ENCODE assay signal across 24 cellular contexts in genomic region chr1:20111452-20111851, GRCh38. TPM values are rescaled to one million over a fixed set of nuclear protein-coding genes. Genes with fewer than 3 reads are reported as not detected.
A peak's percentile ranks its signal among the peaks of the same experiment; 100 is the strongest.
DNase-seq lines count a peak whose midpoint lies in the region; ATAC-seq, FAIRE-seq and TF ChIP-seq lines count a peak whose summit lies in the region.
"Had no signal": no experiment of that assay in that cellular context is flagged by ENCODE, and none has a peak within 500 bp of the region (broad histone marks: within the 10 kb centered on the region; RNA-seq: fewer than 3 reads in every experiment).

No MANE protein-coding gene starts in this region.

- H3K36me3 ChIP-seq in GM23248 (ENCODE audit: low read depth) (no peaks in the 10 kb centered on the region), PC-9 (ENCODE audit: low read depth) (no peaks in the 10 kb centered on the region), mammary epithelial cell (ENCODE audit: insufficient read depth, low read length) (no peaks in the 10 kb centered on the region)

- BruUV-seq in PC-9 (replicated peaks; lab: Mats Ljungman, UMichigan) (no TSS peak), mammary epithelial cell (replicated peaks; lab: Mats Ljungman, UMichigan) (no TSS peak)

- H3K27ac ChIP-seq in GM23248 (peak overlapping the region; percentile 53; the same call in 1 of the 2 replicates), PC-9 (0 out of 2 replicates have a peak overlapping the region, but pooled peaks have one; percentile 41), mammary epithelial cell (ENCODE audit: insufficient read depth, low read depth, low read length) (peak overlapping the region; percentile 75)

- dilution Hi-C loops in mammary epithelial cell (cut with HindIII; ENCODE audit: low sequenced_read_pairs) = loop anchor here (5.0 kb wide), 2 partner anchors 36 to 81 kb away; no protein-coding TSS in a partner anchor

- in situ Hi-C loops in GM23248 (cut with MboI) = no loop called here
- in situ Hi-C loops in mammary epithelial cell (cut with MboI; ENCODE audit: low sequenced_read_pairs in 2 of 2) = no loop called here

- WGBS in GM23248 (ENCODE audit: low coverage in 1 of 2, low lambda C conversion rate in 2 of 2, missing lambda C conversion rate in 2 of 2), 2 experiments = 97% methylated on average over 5 of the region's 5 CpGs
- 96% methylated on average over 5 of the region's 5 CpGs for WGBS in mammary epithelial cell (ENCODE audit: low coverage, missing lambda C conversion rate)

- H3K9me3 ChIP-seq in GM23248 (ENCODE audit: low read depth) (no peaks in the 10 kb centered on the region), PC-9 (ENCODE audit: insufficient read depth, low read depth) (no peaks in the 10 kb centered on the region), mammary epithelial cell (replicated peaks; ENCODE audit: insufficient read depth, low read length) (no peaks in the 10 kb centered on the region)

- H3K9me2 ChIP-seq in GM23248 (ENCODE audit: insufficient read depth) (no peaks in the 10 kb centered on the region), PC-9 (ENCODE audit: insufficient read depth) (no peaks in the 10 kb centered on the region)

- H3K9ac ChIP-seq in GM23248 (no peak overlapping the region), mammary epithelial cell (ENCODE audit: insufficient read depth, low read length) (no peak overlapping the region)

- H3F3A ChIP-seq in GM23248 (ENCODE audit: insufficient read depth) = peaks cover 8% of the 10 kb centered on the region; the same call in 1 of the 2 replicates
- H3F3A ChIP-seq in PC-9 (ENCODE audit: insufficient read depth, low read depth) = no peaks in the 10 kb centered on the region

- H4K20me1 ChIP-seq in GM23248 (ENCODE audit: insufficient read depth) (no peaks in the 10 kb centered on the region), PC-9 (ENCODE audit: insufficient read depth) (no peaks in the 10 kb centered on the region), mammary epithelial cell (ENCODE audit: insufficient read depth, low read length) (no peaks in the 10 kb centered on the region)

- H2AFZ ChIP-seq in GM23248 (no peak overlapping the region), PC-9 (no peak overlapping the region), mammary epithelial cell (ENCODE audit: low read depth, low read length) (no peak overlapping the region)

- no peak for ATAC-seq in GM19397 (IDR thresholded peaks at IDR 0.05; ENCODE audit: unreplicated experiment)
- ATAC-seq: GM23338, HCT116 had no signal

- H3K4me1 ChIP-seq in GM23248 (ENCODE audit: insufficient read depth) (peaks cover 6% of the 10 kb centered on the region), PC-9 (replicated peaks; ENCODE audit: insufficient read depth) (peaks cover 18% of the 10 kb centered on the region; the same call in 1 of the 2 replicates), mammary epithelial cell (ENCODE audit: insufficient read depth, low read length) (peaks cover 22% of the 10 kb centered on the region)

- H3K4me2 ChIP-seq in GM23248 (ENCODE audit: unreplicated experiment) = peak overlapping the region; percentile 66
- H3K4me2 ChIP-seq in PC-9 = no peak overlapping the region
- no peak overlapping the region for H3K4me2 ChIP-seq in mammary epithelial cell (ENCODE audit: insufficient read depth, low read depth, low read length)
- H3K4me2 ChIP-seq: GM23338 had no signal

- H3K79me2 ChIP-seq in GM23248 (ENCODE audit: insufficient read depth) (no peaks in the 10 kb centered on the region), PC-9 (ENCODE audit: low read depth) (no peaks in the 10 kb centered on the region), mammary epithelial cell (ENCODE audit: insufficient read depth, low read length) (no peaks in the 10 kb centered on the region)

- H3K27me3 ChIP-seq in GM23248 (replicated peaks; ENCODE audit: insufficient read depth) (no peaks in the 10 kb centered on the region), PC-9 (ENCODE audit: insufficient read depth, low read depth) (no peaks in the 10 kb centered on the region), mammary epithelial cell (ENCODE audit: insufficient read depth, low read length) (no peaks in the 10 kb centered on the region)

- CTCF ChIA-PET in PC-9 (lab: Charles Lee) = no interaction called here
- CTCF ChIA-PET in mammary epithelial cell (lab: Charles Lee; ENCODE audit: low non-redundant PET) = interaction anchor here (0.5 kb wide), 1 partner anchor 41 kb away, joined by 7 read pairs; no protein-coding TSS in a partner anchor

- POLR2A ChIA-PET in PC-9 (lab: Charles Lee; ENCODE audit: unreplicated experiment) = interaction anchor here (0.5 kb wide), 1 partner anchor 42 kb away, joined by 5 read pairs; no protein-coding TSS in a partner anchor

- no peak for FAIRE-seq in HTR-8/SVneo (lab: Jason Lieb, UNC)
- FAIRE-seq: GM12891 had no signal

- no peak for DNase-seq in GM23248
- no peak for DNase-seq in PC-9
- no peak for DNase-seq in mammary epithelial cell
- DNase-seq in posterior vena cava (ENCODE audit: low spot score) = peak; percentile 31
- DNase-seq in NCI-H2171 treated with DMSO at 0.1 percent for 48 hours (lab: John Stamatoyannopoulos, UW) = no peak
- no peak for DNase-seq in HTR-8/SVneo (ENCODE audit: insufficient read length, low spot score)
- no peak for DNase-seq in HUDEP-2 (lab: John Stamatoyannopoulos, UW; ENCODE audit: unreplicated experiment in 76 of 76)
- DNase-seq: Calu3; CD4-positive, alpha-beta memory T cell; COR-L47; DMS53; DMS79 treated with DMSO at 0.1 percent for 48 hours; GF-D8; H9 had no signal

- intact Hi-C loops in PC-9 (cut with micrococcal nuclease; ENCODE audit: unreplicated experiment) = no loop called here
- intact Hi-C loops in mammary epithelial cell (cut with micrococcal nuclease) = no loop called here
- intact Hi-C loops in posterior vena cava (cut with DNase I) = no loop called here

- TF ChIP-seq CTCF in PC-9 (conservative IDR thresholded peaks at IDR 0.05) (no peak), mammary epithelial cell (conservative IDR thresholded peaks at IDR 0.05 in 1 of 2, IDR thresholded peaks at IDR 0.05 in 1 of 2; ENCODE audit: extremely low read depth in 1 of 2, insufficient read depth in 1 of 2, low read depth in 1 of 2, low read length in 2 of 2) (no peak)

- H3K4me3 ChIP-seq in GM23248 (no peak overlapping the region), PC-9 (no peak overlapping the region), mammary epithelial cell (replicated peaks in 1 of 3; ENCODE audit: insufficient read depth in 1 of 3, low read depth in 2 of 3, low read length in 3 of 3) (no peak overlapping the region)
- H3K4me3 ChIP-seq: GM23338 had no signal

RNA-seq across cellular contexts. Expression of gene PLA2G2D, which starts 7.9 kb away (rescaled TPM):
- not detected in 2 replicates for total RNA-seq in GM23248 (2014; rRNA removed; shearing (Covaris generic))
- polyA plus RNA-seq in GM23248 (2016; fragmentation: Nextera tagmentation; extraction: Ambion mirVana) = not detected in 2 replicates
- total RNA-seq in PC-9 (2021) = not detected in 2 replicates
- not detected for total RNA-seq in mammary epithelial cell
- polyA plus RNA-seq in mammary epithelial cell = not detected
- polyA minus RNA-seq in mammary epithelial cell = not detected
- not detected for total RNA-seq in posterior vena cava
- total RNA-seq: A172; A673; Calu3; CD4-positive, alpha-beta memory T cell; Daoy; G401; GM23338; H4; H9 had no signal
- polyA plus RNA-seq: BJ, GM23338 had no signal

RNA-seq across cellular contexts. Expression of gene PLA2G2F, which starts 27.7 kb away (rescaled TPM):
- not detected in 2 replicates for total RNA-seq in GM23248 (2014; rRNA removed; shearing (Covaris generic))
- polyA plus RNA-seq in GM23248 (2016; fragmentation: Nextera tagmentation; extraction: Ambion mirVana) (not detected in 2 replicates), mammary epithelial cell (0.05 TPM)
- total RNA-seq in PC-9 (2021) (0.20 TPM in 1 of 2 replicates, not detected in the other), mammary epithelial cell (not detected), posterior vena cava (not detected)
- not detected for polyA minus RNA-seq in mammary epithelial cell
- total RNA-seq: A172; A673; Calu3; CD4-positive, alpha-beta memory T cell; Daoy; G401; GM23338; H4; H9 had no signal
- polyA plus RNA-seq: BJ; CD4-positive, alpha-beta memory T cell; GM23338 had no signal

RNA-seq across cellular contexts. Expression of gene PLA2G5, which starts 41.5 kb away (rescaled TPM):
- total RNA-seq in GM23248 (2014; rRNA removed; shearing (Covaris generic)) = not detected in 2 replicates
- polyA plus RNA-seq in GM23248 (2016; fragmentation: Nextera tagmentation; extraction: Ambion mirVana) (0.16 and 0.33 TPM in 2 replicates), mammary epithelial cell (0.07 TPM)
- total RNA-seq in PC-9 (2021) (not detected in 2 replicates), mammary epithelial cell (not detected), posterior vena cava (1 to 10 TPM; 6.7 to 9.8 TPM)
- not detected for polyA minus RNA-seq in mammary epithelial cell
- total RNA-seq: A172; A673; Calu3; CD4-positive, alpha-beta memory T cell; Daoy; G401; GM23338; H4; H9 had no signal
- polyA plus RNA-seq: BJ; CD4-positive, alpha-beta memory T cell; GM23338 had no signal
